1 cellular context compared by ENCODE assay signal in the genomic region with DNA sequence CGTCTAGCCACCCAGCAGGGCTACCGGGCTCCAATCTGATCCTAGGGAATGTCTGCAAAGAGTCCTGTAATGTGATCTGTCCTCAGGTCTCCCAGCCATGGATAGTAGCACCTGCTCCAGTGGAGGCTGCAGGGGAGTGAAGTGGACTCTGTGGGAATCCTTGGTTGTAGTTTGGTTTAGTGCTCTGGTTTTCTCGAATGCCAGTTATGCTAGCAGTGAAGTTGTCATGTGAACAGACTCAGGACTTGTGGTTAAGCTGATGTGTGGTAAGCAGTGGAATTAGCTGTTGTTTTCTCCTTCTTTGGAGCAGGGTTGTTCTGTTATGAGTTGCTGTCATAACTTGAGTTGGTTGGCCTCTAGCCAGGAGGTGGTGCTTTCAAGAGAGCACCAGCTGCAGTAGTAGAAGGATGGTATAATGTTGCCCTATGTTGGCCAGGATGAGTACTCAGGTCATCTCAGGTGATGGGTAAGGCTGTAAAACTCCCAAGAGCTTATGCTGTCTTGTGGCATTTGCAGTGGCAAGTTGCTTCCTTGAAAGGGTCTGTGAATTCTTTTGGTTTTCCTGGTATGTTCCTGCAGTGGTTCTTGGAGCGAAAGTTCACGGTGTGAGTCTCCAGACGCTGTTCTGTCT.
TF ChIP-seq lines count a peak whose summit lies in the region.

No MANE protein-coding gene starts in this region.

TF ChIP-seq in SK-N-SH treated with all-trans-retinoic acid at 6 μM for 48 hours, 23 proteins besides CTCF, POLR2A, EP300 and RAD21 (continued from another document):
- TF ChIP-seq, protein P1, sequence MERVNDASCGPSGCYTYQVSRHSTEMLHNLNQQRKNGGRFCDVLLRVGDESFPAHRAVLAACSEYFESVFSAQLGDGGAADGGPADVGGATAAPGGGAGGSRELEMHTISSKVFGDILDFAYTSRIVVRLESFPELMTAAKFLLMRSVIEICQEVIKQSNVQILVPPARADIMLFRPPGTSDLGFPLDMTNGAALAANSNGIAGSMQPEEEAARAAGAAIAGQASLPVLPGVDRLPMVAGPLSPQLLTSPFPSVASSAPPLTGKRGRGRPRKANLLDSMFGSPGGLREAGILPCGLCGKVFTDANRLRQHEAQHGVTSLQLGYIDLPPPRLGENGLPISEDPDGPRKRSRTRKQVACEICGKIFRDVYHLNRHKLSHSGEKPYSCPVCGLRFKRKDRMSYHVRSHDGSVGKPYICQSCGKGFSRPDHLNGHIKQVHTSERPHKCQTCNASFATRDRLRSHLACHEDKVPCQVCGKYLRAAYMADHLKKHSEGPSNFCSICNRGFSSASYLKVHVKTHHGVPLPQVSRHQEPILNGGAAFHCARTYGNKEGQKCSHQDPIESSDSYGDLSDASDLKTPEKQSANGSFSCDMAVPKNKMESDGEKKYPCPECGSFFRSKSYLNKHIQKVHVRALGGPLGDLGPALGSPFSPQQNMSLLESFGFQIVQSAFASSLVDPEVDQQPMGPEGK (CRISPR knock-in tag; IDR thresholded peaks at IDR 0.05; ENCODE audit: borderline replicate concordance), result no peak
- TF ChIP-seq, protein P2, sequence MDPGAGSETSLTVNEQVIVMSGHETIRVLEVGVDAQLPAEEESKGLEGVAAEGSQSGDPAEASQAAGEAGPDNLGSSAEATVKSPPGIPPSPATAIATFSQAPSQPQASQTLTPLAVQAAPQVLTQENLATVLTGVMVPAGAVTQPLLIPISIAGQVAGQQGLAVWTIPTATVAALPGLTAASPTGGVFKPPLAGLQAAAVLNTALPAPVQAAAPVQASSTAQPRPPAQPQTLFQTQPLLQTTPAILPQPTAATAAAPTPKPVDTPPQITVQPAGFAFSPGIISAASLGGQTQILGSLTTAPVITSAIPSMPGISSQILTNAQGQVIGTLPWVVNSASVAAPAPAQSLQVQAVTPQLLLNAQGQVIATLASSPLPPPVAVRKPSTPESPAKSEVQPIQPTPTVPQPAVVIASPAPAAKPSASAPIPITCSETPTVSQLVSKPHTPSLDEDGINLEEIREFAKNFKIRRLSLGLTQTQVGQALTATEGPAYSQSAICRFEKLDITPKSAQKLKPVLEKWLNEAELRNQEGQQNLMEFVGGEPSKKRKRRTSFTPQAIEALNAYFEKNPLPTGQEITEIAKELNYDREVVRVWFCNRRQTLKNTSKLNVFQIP (CRISPR knock-in tag; IDR thresholded peaks at IDR 0.05; ENCODE audit: borderline replicate concordance, low read depth), result no peak
- TF ChIP-seq SNAI2 (CRISPR knock-in tag; IDR thresholded peaks at IDR 0.05), result no peak
- TF ChIP-seq GLIS3 (CRISPR knock-in tag; IDR thresholded peaks at IDR 0.05), result no peak
- no peak for TF ChIP-seq ZNF565 (CRISPR knock-in tag; conservative IDR thresholded peaks at IDR 0.05; ENCODE audit: low read depth)
- no peak for TF ChIP-seq OSR1 (CRISPR knock-in tag; IDR thresholded peaks at IDR 0.05)
- TF ChIP-seq BACH2 (CRISPR knock-in tag; IDR thresholded peaks at IDR 0.05; ENCODE audit: borderline replicate concordance), result no peak
- no peak for TF ChIP-seq ESRRG (CRISPR knock-in tag; IDR thresholded peaks at IDR 0.05)
- TF ChIP-seq ZNF8 (CRISPR knock-in tag; IDR thresholded peaks at IDR 0.05), result no peak
